Comparison of ENCODE assay signal across 1 cellular context in genomic region chr12:69359531-69360347, GRCh38.
A peak's percentile ranks its signal among the peaks of the same experiment; 100 is the strongest.
TF ChIP-seq lines count a peak whose summit lies in the region.

TSS of gene YEATS4 (plus strand) at chr12:69359743. CDS start at chr12:69359973, 230 bp downstream.

TF ChIP-seq in HepG2, 621 proteins besides CTCF, POLR2A, EP300 and RAD21 (continued from another document and continues in another):
- TF ChIP-seq NFAT5 (CRISPR knock-in tag; IDR thresholded peaks at IDR 0.05) (0 out of 2 replicates have a peak, but pooled peaks have one; percentile 58), ZNF343 (CRISPR knock-in tag; IDR thresholded peaks at IDR 0.05) (peak; percentile 91), ZNF691 (CRISPR knock-in tag; IDR thresholded peaks at IDR 0.05; ENCODE audit: borderline replicate concordance, low read depth) (peak; percentile 89), ZNF501 (CRISPR knock-in tag; IDR thresholded peaks at IDR 0.05) (peak; percentile 99), POGK (CRISPR knock-in tag; conservative IDR thresholded peaks at IDR 0.05) (peak; percentile 77), HMG20A (CRISPR knock-in tag; IDR thresholded peaks at IDR 0.05; ENCODE audit: borderline replicate concordance) (no peak), GLMP (CRISPR knock-in tag; IDR thresholded peaks at IDR 0.05; ENCODE audit: borderline replicate concordance) (no peak), BORCS8-MEF2B (CRISPR knock-in tag; IDR thresholded peaks at IDR 0.05) (peak; percentile 96), MTERF4 (CRISPR knock-in tag; IDR thresholded peaks at IDR 0.05) (no peak), GATAD2A (CRISPR knock-in tag; IDR thresholded peaks at IDR 0.05) (no peak; the same call in 1 of the 2 replicates), FOXP1 (IDR thresholded peaks at IDR 0.05) (no peak), FOXP1 (CRISPR knock-in tag; IDR thresholded peaks at IDR 0.05) (no peak), GMEB1 (CRISPR knock-in tag; IDR thresholded peaks at IDR 0.05; ENCODE audit: borderline replicate concordance) (peak; percentile 92), EHMT2 (IDR thresholded peaks at IDR 0.05; ENCODE audit: borderline replicate concordance, low read depth, low read length) (no peak), MNT (IDR thresholded peaks at IDR 0.05) (no peak), ASH2L (IDR thresholded peaks at IDR 0.05; ENCODE audit: insufficient read length, low read depth, low read length) (peak; percentile 96), ADNP (CRISPR knock-in tag; IDR thresholded peaks at IDR 0.05) (no peak), PBX2 (CRISPR knock-in tag; IDR thresholded peaks at IDR 0.05) (no peak), SMAD1 (CRISPR knock-in tag; IDR thresholded peaks at IDR 0.05; ENCODE audit: borderline replicate concordance, low read depth) (no peak), ZNF639 (CRISPR knock-in tag; conservative IDR thresholded peaks at IDR 0.05) (no peak), CHD2 (IDR thresholded peaks at IDR 0.05; ENCODE audit: low read depth, low read length) (no peak), JUND (CRISPR knock-in tag; IDR thresholded peaks at IDR 0.05) (no peak), ZNF704 (CRISPR knock-in tag; IDR thresholded peaks at IDR 0.05; ENCODE audit: borderline replicate concordance) (peak; percentile 94), ZNF317 (CRISPR knock-in tag; IDR thresholded peaks at IDR 0.05) (peak; percentile 74; the same call in 1 of the 2 replicates), ELF4 (CRISPR knock-in tag; IDR thresholded peaks at IDR 0.05; ENCODE audit: borderline replicate concordance) (no peak), TCF7 (IDR thresholded peaks at IDR 0.05; ENCODE audit: low read depth) (no peak), SRF (IDR thresholded peaks at IDR 0.05; ENCODE audit: low read depth, low read length) (peak; percentile 81), ZNF354B (CRISPR knock-in tag; IDR thresholded peaks at IDR 0.05) (0 out of 2 replicates have a peak, but pooled peaks have one; percentile 33), STAT6 (CRISPR knock-in tag; IDR thresholded peaks at IDR 0.05; ENCODE audit: borderline replicate concordance) (no peak), SP140L (CRISPR knock-in tag; IDR thresholded peaks at IDR 0.05; ENCODE audit: borderline replicate concordance) (0 out of 2 replicates have a peak, but pooled peaks have one; percentile 18), CENPT (CRISPR knock-in tag; IDR thresholded peaks at IDR 0.05; ENCODE audit: low read depth) (0 out of 2 replicates have a peak, but pooled peaks have one; percentile 45)
